Comparison of ENCODE assay signal across 8 cellular contexts in genomic region chr16:3611145-3611977, GRCh38. TPM values are rescaled to one million over a fixed set of nuclear protein-coding genes. Genes with fewer than 3 reads are reported as not detected.
DNase-seq lines count a peak whose midpoint lies in the region; ATAC-seq and TF ChIP-seq lines count a peak whose summit lies in the region.

Gene SLX4, minus strand, starts transcription at chr16:3611606. Its CDS starts 2,642 bp downstream, at chr16:3608964.

- H3K4me1 Mint-ChIP-seq in glutamatergic neuron (ENCODE audit: low read depth, unreplicated experiment) = peaks cover 12% of the 10 kb centered on the region

- H3K27ac ChIP-seq in temporal lobe (ENCODE audit: low read depth, low read length) = peak within 1 kb of the TSS; percentile 53

- no peak for TF ChIP-seq CTCF in GM10248 (IDR thresholded peaks at IDR 0.05; ENCODE audit: control extremely low read depth, extremely low read depth, low read depth, missing control alignments)
- no peak for TF ChIP-seq CTCF in glutamatergic neuron (IDR thresholded peaks at IDR 0.05; ENCODE audit: partially characterized antibody, unreplicated experiment)
- no peak for TF ChIP-seq CTCF in omental fat pad (IDR thresholded peaks at IDR 0.05)

- CTCF ChIA-PET in GM10248 (lab: Yijun Ruan, JAX) = no interaction called here

- DNase-seq in GM10248 (ENCODE audit: extremely low spot score) (peak; percentile 100), NCI-H1092 treated with DMSO at 0.1 percent for 48 hours (lab: John Stamatoyannopoulos, UW) (peak; percentile 89), glutamatergic neuron (peak; percentile 91), omental fat pad (ENCODE audit: low spot score) (peak; percentile 70)
- DNase-seq in activated naive CD4-positive, alpha-beta T cell treated with anti-CD3 and anti-CD28 coated beads, Interleukin-2, amount 50 U/mL, for 16 hours = peak; percentile 90

- peaks cover 6% of the 10 kb centered on the region for H3K27me3 Mint-ChIP-seq in glutamatergic neuron (ENCODE audit: unreplicated experiment)

- H3K9me3 Mint-ChIP-seq in glutamatergic neuron (ENCODE audit: unreplicated experiment) = no peaks in the 10 kb centered on the region

- H3K4me3 Mint-ChIP-seq in glutamatergic neuron (ENCODE audit: unreplicated experiment) = peak within 1 kb of the TSS; percentile 99

- ATAC-seq in HG02623 (IDR thresholded peaks at IDR 0.05; ENCODE audit: unreplicated experiment) (peak; percentile 80), SK-N-SH treated with all-trans-retinoic acid at 6 μM for 48 hours (peak; percentile 91), omental fat pad (ENCODE audit: low FRiP score) (peak; percentile 96)

- H3K36me3 Mint-ChIP-seq in glutamatergic neuron (ENCODE audit: unreplicated experiment) = no peaks in the 10 kb centered on the region

- POLR2A ChIA-PET in GM10248 (lab: Yijun Ruan, JAX) = interaction anchor here (0.6 to 0.7 kb wide), 2 partner anchors 56 to 1647 kb away, joined by 4 to 6 read pairs; partner anchors contain the start of gene RPS2

- peak within 1 kb of the TSS; percentile 86 for H3K27ac Mint-ChIP-seq in glutamatergic neuron (ENCODE audit: unreplicated experiment)

TF ChIP-seq in SK-N-SH treated with all-trans-retinoic acid at 6 μM for 48 hours, 23 proteins besides CTCF, POLR2A, EP300 and RAD21:
- no peak for TF ChIP-seq OSR1 (CRISPR knock-in tag; IDR thresholded peaks at IDR 0.05)
- no peak for TF ChIP-seq ZC3H10 (CRISPR knock-in tag; IDR thresholded peaks at IDR 0.05)
- no peak for TF ChIP-seq ZNF8 (CRISPR knock-in tag; IDR thresholded peaks at IDR 0.05)
- TF ChIP-seq RARB (CRISPR knock-in tag; IDR thresholded peaks at IDR 0.05) = no peak
- no peak for TF ChIP-seq TCF4 (CRISPR knock-in tag; IDR thresholded peaks at IDR 0.05; ENCODE audit: borderline replicate concordance)
- no peak for TF ChIP-seq POU6F1 (CRISPR knock-in tag; IDR thresholded peaks at IDR 0.05; ENCODE audit: borderline replicate concordance, low read depth)
- no peak for TF ChIP-seq CSRNP3 (CRISPR knock-in tag; IDR thresholded peaks at IDR 0.05)
- no peak for TF ChIP-seq TOX (CRISPR knock-in tag; IDR thresholded peaks at IDR 0.05; ENCODE audit: borderline replicate concordance)
- no peak for TF ChIP-seq ARNTL (CRISPR knock-in tag; IDR thresholded peaks at IDR 0.05; ENCODE audit: borderline replicate concordance, low read depth)
- TF ChIP-seq PPARA (CRISPR knock-in tag; IDR thresholded peaks at IDR 0.05; ENCODE audit: borderline replicate concordance) = no peak
- TF ChIP-seq ZFP3 (CRISPR knock-in tag; IDR thresholded peaks at IDR 0.05) = no peak
- TF ChIP-seq PATZ1 (CRISPR knock-in tag; IDR thresholded peaks at IDR 0.05; ENCODE audit: borderline replicate concordance) = no peak
- TF ChIP-seq SNAI2 (CRISPR knock-in tag; IDR thresholded peaks at IDR 0.05) = no peak
- no peak for TF ChIP-seq CREB5 (CRISPR knock-in tag; IDR thresholded peaks at IDR 0.05; ENCODE audit: low read depth)
TF ChIP-seq in SK-N-SH treated with all-trans-retinoic acid at 6 μM for 48 hours: peak in this region for 0.

RNA-seq across cellular contexts. Expression of gene SLX4, which starts in this region (rescaled TPM):
- total RNA-seq in glutamatergic neuron (ENCODE audit: unreplicated experiment) (14.1 TPM), omental fat pad (1 to 10 TPM; 2.9 to 4.4 (median 3.3) TPM), temporal lobe (8.6 TPM)

Comparison
In these comparisons a context has a peak if more than half of its experiments do, and no peak if none do; other contexts are left out.
1. Peak in every context shown above with its lines: DNase-seq, ATAC-seq and H3K27ac ChIP-seq.